ENCODE assay signal across 11 cellular contexts in genomic region chr4:185541251-185541671, GRCh38. TPM values are rescaled to one million over a fixed set of nuclear protein-coding genes. Genes with fewer than 3 reads are reported as not detected.
DNase-seq lines count a peak whose midpoint lies in the region; ATAC-seq, FAIRE-seq and TF ChIP-seq lines count a peak whose summit lies in the region.
"Had no signal": no experiment of that assay in that cellular context is flagged by ENCODE, and none has a peak within 500 bp of the region (broad histone marks: within the 10 kb centered on the region; RNA-seq: fewer than 3 reads in every experiment).

No MANE protein-coding gene starts in this region.

- H3K27ac ChIP-seq in colonic mucosa (no peak overlapping the region), kidney (ENCODE audit: low read depth in 2 of 2, low read length in 2 of 2) (no peak overlapping the region), psoas muscle (peak overlapping the region; percentile 4), spleen (peak overlapping the region in 4 of 8 donors; percentile 2 to 42 (median 32))

- no peak overlapping the region for H3K9ac ChIP-seq in colonic mucosa (ENCODE audit: low read depth in 2 of 2, low read length in 2 of 2)
- no peak overlapping the region for H3K9ac ChIP-seq in kidney (ENCODE audit: low read length in 2 of 2)

- no peak for TF ChIP-seq POLR2A in spleen (IDR thresholded peaks at IDR 0.05)

- no peak overlapping the region for H3K4me3 ChIP-seq in colonic mucosa
- no peak overlapping the region for H3K4me3 ChIP-seq in kidney (ENCODE audit: low read length in 2 of 2)
- no peak overlapping the region for H3K4me3 ChIP-seq in psoas muscle
- H3K4me3 ChIP-seq in H7 (ENCODE audit: insufficient read depth, low read depth, low read length) = no peak overlapping the region
- no peak overlapping the region for H3K4me3 ChIP-seq in spleen
- H3K4me3 ChIP-seq: HAP-1 had no signal

- H3K9me3 ChIP-seq in colonic mucosa (no peaks in the 10 kb centered on the region), kidney (ENCODE audit: control insufficient read depth in 1 of 2, low read length in 2 of 2) (no peaks in the 10 kb centered on the region), psoas muscle (no peaks in the 10 kb centered on the region), spleen (no peaks in the 10 kb centered on the region)
- H3K9me3 ChIP-seq: HAP-1 had no signal

- 41 to 47% (median 41%) methylated on average over 9 of the region's 9 CpGs for WGBS in psoas muscle, 3 donors
- WGBS in spleen, 5 donors = 41 to 50% (median 44%) methylated on average over 9 of the region's 9 CpGs

- no peaks in the 10 kb centered on the region for H3K36me3 ChIP-seq in colonic mucosa
- H3K36me3 ChIP-seq in kidney (ENCODE audit: control insufficient read depth in 1 of 2, insufficient read depth in 2 of 2, low read length in 2 of 2) = no peaks in the 10 kb centered on the region
- H3K36me3 ChIP-seq in psoas muscle (ENCODE audit: insufficient read depth in 1 of 2, low read depth in 1 of 2) = no peaks in the 10 kb centered on the region
- H3K36me3 ChIP-seq in H7 (replicated peaks; ENCODE audit: control insufficient read depth, insufficient read depth, low read length) = no peaks in the 10 kb centered on the region
- no peaks in the 10 kb centered on the region for H3K36me3 ChIP-seq in spleen
- H3K36me3 ChIP-seq: HAP-1 had no signal

- TF ChIP-seq CTCF in colonic mucosa (IDR thresholded peaks at IDR 0.05) (no peak), kidney (IDR thresholded peaks at IDR 0.05; ENCODE audit: borderline replicate concordance, extremely low read depth, insufficient read depth) (no peak), psoas muscle (IDR thresholded peaks at IDR 0.05) (no peak), spleen (IDR thresholded peaks at IDR 0.05 in 8 of 11, conservative IDR thresholded peaks at IDR 0.05 in 3 of 11) (no peak)

- no peak for FAIRE-seq in kidney (lab: Jason Lieb, UNC)

- ATAC-seq in GM18868 (IDR thresholded peaks at IDR 0.05; ENCODE audit: unreplicated experiment) (peak; percentile 35), psoas muscle (no peak)
- ATAC-seq: activated naive CD8-positive, alpha-beta T cell treated with anti-CD3 and anti-CD28 coated beads, Interleukin-2, amount 50 U/mL, for 24 hours had no signal

- H3K27me3 ChIP-seq in colonic mucosa (peaks cover 2% of the 10 kb centered on the region), psoas muscle (ENCODE audit: insufficient read depth in 3 of 3, low read length in 2 of 3) (no peaks in the 10 kb centered on the region), H7 (ENCODE audit: control insufficient read depth, insufficient read depth, low read length) (peaks cover 4% of the 10 kb centered on the region), spleen (replicated peaks in 1 of 7) (peaks cover 0 to 33% (median 0%) of the 10 kb centered on the region in 7 donors)

- intact Hi-C loops in colonic mucosa (cut with DNase I) (no loop called here), kidney (cut with DNase I) (no loop called here), psoas muscle (cut with DNase I) (no loop called here), spleen (cut with DNase I; ENCODE audit: low total_unique reads) (no loop called here)

- DNase-seq in colonic mucosa (peak; percentile 30), kidney (peak; percentile 78), psoas muscle (peak in 1 of 2 donors; percentile 49), H7 (no peak), spleen (no peak)
- no peak for DNase-seq in activated CD8-positive, alpha-beta memory T cell treated with anti-CD3 and anti-CD28 coated beads, Interleukin-2, amount 50 U/mL, for 4 hours
- no peak for DNase-seq in activated CD4-positive, alpha-beta T cell treated with anti-CD3 and anti-CD28 coated beads, Interleukin-2, amount 50 U/mL, for 4 hours
- DNase-seq: activated naive CD8-positive, alpha-beta T cell treated with anti-CD3 and anti-CD28 coated beads, Interleukin-2, amount 50 U/mL, for 24 hours; effector CD8-positive, alpha-beta T cell had no signal

- H3K4me1 ChIP-seq in colonic mucosa (no peaks in the 10 kb centered on the region), kidney (ENCODE audit: control insufficient read depth in 1 of 2, insufficient read depth in 1 of 2, low read depth in 1 of 2, low read length in 2 of 2) (no peaks in the 10 kb centered on the region), psoas muscle (peaks cover 6% of the 10 kb centered on the region), spleen (peaks cover 0 to 11% (median 4%) of the 10 kb centered on the region in 6 donors)
- H3K4me1 ChIP-seq: HAP-1 had no signal

RNA-seq across cellular contexts. Expression of gene PDLIM3, which starts 6.0 kb away (rescaled TPM):
- 10 to 100 TPM in 1 of 2 donors, 1 to 10 TPM in 1; 5.0 to 34.9 TPM for total RNA-seq in colonic mucosa
- 19.6 TPM for total RNA-seq in kidney
- 10.8 TPM for polyA plus RNA-seq in kidney (ENCODE audit: insufficient read depth, low read depth, low replicate concordance)
- 1,000 to 10,000 TPM; 2,718 to 5,341 (median 3,828) TPM for total RNA-seq in psoas muscle
- 1,000 to 10,000 TPM in 2 of 3 donors, 100 to 1,000 TPM in 1; 703 to 2,553 (median 1,460) TPM for polyA plus RNA-seq in psoas muscle
- 2.7 and 7.0 TPM in 2 replicates for total RNA-seq in H7 (2014; rRNA removed; shearing (Covaris generic))
- 100 to 1,000 TPM in 1 of 7 donors, 10 to 100 TPM in 6; 30.0 to 107 (median 67.5) TPM for total RNA-seq in spleen
- 10 to 100 TPM; 28.0 to 43.9 (median 30.2) TPM for polyA plus RNA-seq in spleen

Comparison
In these comparisons a context has a peak if more than half of its experiments do, and no peak if none do; other contexts are left out.
1. DNase-seq: peak in colonic mucosa (single experiment) and kidney (single experiment); none in activated CD8-positive, alpha-beta memory T cell treated with anti-CD3 and anti-CD28 coated beads, Interleukin-2, amount 50 U/mL, for 4 hours (single experiment), H7 (single experiment), spleen (single experiment) and activated CD4-positive, alpha-beta T cell treated with anti-CD3 and anti-CD28 coated beads, Interleukin-2, amount 50 U/mL, for 4 hours (0 of 2).
2. RNA of gene PDLIM3, which starts 6.0 kb away (total RNA-seq): 2,718 to 5,341 TPM in psoas muscle; 30.0 to 107 TPM in spleen, 5.0 to 34.9 TPM in colonic mucosa, 19.6 TPM in kidney (single experiment) and 2.7 to 7.0 TPM in H7; every median in the first group is over 10 times any median in the second.